ENCODE assay signal across 7 cellular contexts in genomic region chr12:70590051-70590450, GRCh38. TPM values are rescaled to one million over a fixed set of nuclear protein-coding genes. Genes with fewer than 3 reads are reported as not detected.
DNase-seq lines count a peak whose midpoint lies in the region; ATAC-seq, FAIRE-seq and TF ChIP-seq lines count a peak whose summit lies in the region.

No MANE protein-coding gene starts in this region.

- H3K36me3 Mint-ChIP-seq in T-helper 17 cell (ENCODE audit: low read depth), result peaks cover 3% of the 10 kb centered on the region

- peaks cover 3% of the 10 kb centered on the region for H3K4me1 Mint-ChIP-seq in T-helper 17 cell

- RAD21 ChIA-PET in GM12878 (lab: Charles Lee; ENCODE audit: unreplicated experiment), result interaction anchor here (0.6 kb wide), 1 partner anchor 139 kb away, joined by 3 read pairs; no protein-coding TSS in a partner anchor

- H2AFZ ChIP-seq in GM12878 (ENCODE audit: control insufficient read depth, low read depth, low read length), result no peak overlapping the region

- H3K79me2 ChIP-seq in GM12878 (ENCODE audit: control insufficient read depth, insufficient read depth, low read length), result no peaks in the 10 kb centered on the region

- H3K27ac Mint-ChIP-seq in T-helper 17 cell, result no peak overlapping the region

- in situ Hi-C loops in GM12878 (cut with MboI), result loop anchor here (5.0 kb wide), 1 partner anchor 137 kb away; no protein-coding TSS in a partner anchor

- CTCF ChIA-PET in GM12878 (lab: Yijun Ruan, JAX), result interaction anchor here (0.6 to 2.4 kb wide), 14 partner anchors 8 to 691 kb away, joined by 3 to 12 read pairs (median 3); no protein-coding TSS in a partner anchor

- H3K4me2 ChIP-seq in GM12878 (ENCODE audit: control insufficient read depth, insufficient read depth), result no peak overlapping the region

- TF ChIP-seq EP300 in GM12878 (IDR thresholded peaks at IDR 0.05; ENCODE audit: borderline replicate concordance in 1 of 2, control insufficient read depth in 1 of 2, low read depth in 2 of 2, low read length in 2 of 2), result no peak

- peak; percentile 52 for DNase-seq in HFF-Myc (ENCODE audit: extremely low read depth, low read depth)
- DNase-seq in MV-4-11 (lab: John Stamatoyannopoulos, UW), result peak; percentile 51
- DNase-seq in T-helper 17 cell, result peak in 2 of 3 donors; percentile 13 to 45
- DNase-seq in GM12878 (ENCODE audit: low read depth, low spot score), result no peak
- DNase-seq in iPS-NIHi11 (ENCODE audit: low spot score), result peak; percentile 77
- DNase-seq in stimulated activated CD4-positive, alpha-beta T cell treated with anti-CD3 and anti-CD28 coated beads, Interleukin-12 subunit alpha, Interleukin-12 subunit beta, amount 100 ng/mL, for 24 hours (ENCODE audit: low read depth in 2 of 2), result peak; percentile 5 to 45

- no peak for FAIRE-seq in GM12878 (lab: Jason Lieb, UNC)

- BruUV-seq in GM12878 (replicated peaks; lab: Mats Ljungman, UMichigan), result no TSS peak

- peaks cover 35% of the 10 kb centered on the region for H3K27me3 Mint-ChIP-seq in T-helper 17 cell

- intact Hi-C loops in GM12878 (cut with micrococcal nuclease; ENCODE audit: unreplicated experiment), result loop anchor here (1.0 to 2.0 kb wide), 2 partner anchors 130 to 139 kb away; no protein-coding TSS in a partner anchor

- SMC1A ChIA-PET in GM12878 (lab: Charles Lee; ENCODE audit: uncharacterized antibody, unreplicated experiment), result no interaction called here

- H3K9me3 ChIP-seq in T-helper 17 cell (ENCODE audit: control insufficient read depth, low read length, poor library complexity, severe bottlenecking) (no peaks in the 10 kb centered on the region), GM12878 (replicated peaks; ENCODE audit: control insufficient read depth, insufficient read depth, low read length) (no peaks in the 10 kb centered on the region)

- 33% methylated on average over 6 of the region's 6 CpGs for WGBS in GM12878 (ENCODE audit: insufficient coverage, insufficient replicate concordance, low lambda C conversion rate, missing lambda C conversion rate)

- H3K9ac ChIP-seq in GM12878 (ENCODE audit: control insufficient read depth, insufficient read depth, low read length), result no peak overlapping the region

- TF ChIP-seq CTCF in GM12873 (IDR thresholded peaks at IDR 0.05; ENCODE audit: insufficient read depth, low read depth, low read length, missing control alignments), result peak; percentile 89
- peak; percentile 80 for TF ChIP-seq CTCF in HFF-Myc (IDR thresholded peaks at IDR 0.05; ENCODE audit: low read depth, low read length, missing control alignments)
- TF ChIP-seq CTCF in GM12878 (IDR thresholded peaks at IDR 0.05 in 2 of 3, conservative IDR thresholded peaks at IDR 0.05 in 1 of 3; ENCODE audit: control insufficient read depth in 2 of 3, extremely low read depth in 1 of 3, insufficient read depth in 1 of 3, low read depth in 3 of 3, low read length in 3 of 3), result peak; percentile 58 to 83 (median 83)

- POLR2A ChIA-PET in GM12878 (lab: Charles Lee), result no interaction called here

- no peak for TF ChIP-seq POLR2A in GM12878 (IDR thresholded peaks at IDR 0.05; ENCODE audit: low read depth, low read length)

- no peak overlapping the region for H3K27ac ChIP-seq in GM12878 (ENCODE audit: control insufficient read depth, insufficient read depth)

- H3K4me3 ChIP-seq in HFF-Myc (replicated peaks; ENCODE audit: low read depth, low read length), result no peak overlapping the region
- H3K4me3 ChIP-seq in GM12878, result no peak overlapping the region

- H3K4me3 Mint-ChIP-seq in T-helper 17 cell, result no peak overlapping the region

- ATAC-seq in T-helper 17 cell, result peak; percentile 77
- ATAC-seq in GM12878, result peak; percentile 93

- H4K20me1 ChIP-seq in GM12878 (ENCODE audit: control insufficient read depth, insufficient read depth), result no peaks in the 10 kb centered on the region

- no peaks in the 10 kb centered on the region for H3K4me1 ChIP-seq in GM12878 (ENCODE audit: control insufficient read depth, insufficient read depth, low read length)

- peak; percentile 62 for TF ChIP-seq RAD21 in GM12878 (IDR thresholded peaks at IDR 0.05; ENCODE audit: insufficient read depth, low read depth, low read length)

- H3K27me3 ChIP-seq in GM12878 (replicated peaks in 1 of 2; ENCODE audit: control insufficient read depth in 2 of 2, insufficient read depth in 2 of 2, low read length in 1 of 2), result no peaks in the 10 kb centered on the region

- no peaks in the 10 kb centered on the region for H3K36me3 ChIP-seq in GM12878 (ENCODE audit: control insufficient read depth in 2 of 2, insufficient read depth in 2 of 2, low read length in 1 of 2)

TF ChIP-seq in GM12878, 131 proteins besides CTCF, POLR2A, EP300 and RAD21:
- TF ChIP-seq YY1 (IDR thresholded peaks at IDR 0.05; ENCODE audit: low read depth, low read length) (peak; percentile 62; the same call in 1 of the 2 replicates), MXI1 (IDR thresholded peaks at IDR 0.05; ENCODE audit: low read depth, low read length) (no peak), EED (IDR thresholded peaks at IDR 0.05; ENCODE audit: low read depth) (no peak), HDAC6 (IDR thresholded peaks at IDR 0.05; ENCODE audit: unreplicated experiment) (no peak), TAF1 (IDR thresholded peaks at IDR 0.05; ENCODE audit: borderline replicate concordance, low read depth, low read length) (no peak), RAD51 (IDR thresholded peaks at IDR 0.05) (no peak), SMC3 (IDR thresholded peaks at IDR 0.05; ENCODE audit: borderline replicate concordance, low read length) (peak; percentile 62; the same call in 1 of the 2 replicates)
TF ChIP-seq in GM12878: peak in this region for 2.

RNA-seq across cellular contexts. Expression of gene PTPRB, which starts 47.2 kb away (rescaled TPM):
- total RNA-seq in T-helper 17 cell (not detected), GM12878 (2014; rRNA removed) (0.06 and 0.11 TPM in 2 replicates), GM12878 (2014; rRNA removed; fragmentation: Illumina TruSeq; extraction: Trizol) (0.04 and 0.28 TPM in 2 replicates), GM12878 (2021) (0.10 and 0.37 TPM in 2 replicates)
- 3.1 and 4.0 TPM in 2 replicates for total RNA-seq in GM12878 (2013; cell fraction: nucleolus; rRNA removed)
- 0.07 TPM for polyA plus RNA-seq in GM12878 (2011; ENCODE audit: low read depth)
- polyA plus RNA-seq in GM12878 (2011; rRNA removed) (0.33 and 0.35 TPM in 2 replicates), GM12878 (2014; fragmentation: Illumina TruSeq; extraction: Trizol) (0.03 TPM in 1 of 2 replicates, not detected in the other), GM12878 (2014; fragmentation: Nextera tagmentation; extraction: Ambion mirVana) (under 1 TPM; 0.04 to 0.05 TPM), GM12878 (2014; rRNA removed) (0.05 TPM in 1 of 2 replicates, not detected in the other), GM12878 (2016; fragmentation: Nextera tagmentation; extraction: Ambion mirVana) (under 1 TPM; 0.13 to 0.29 TPM)
- polyA plus RNA-seq in GM12878 (2011; cell fraction: cytosol; rRNA removed), result 0.13 and 0.18 TPM in 2 replicates
- polyA plus RNA-seq in GM12878 (2011; cell fraction: nucleus; rRNA removed), result 0.79 and 0.94 TPM in 2 replicates
- polyA plus RNA-seq in GM12878 (2012), result 0.18 and 0.20 TPM in 2 replicates
- 0.88 and 0.98 TPM in 2 replicates for polyA minus RNA-seq in GM12878 (2011; rRNA and poly(A)+ RNA removed)
- polyA minus RNA-seq in GM12878 (2011; cell fraction: cytosol; rRNA and poly(A)+ RNA removed), result 0.10 TPM in 1 of 2 replicates, not detected in the other
- polyA minus RNA-seq in GM12878 (2011; cell fraction: nucleus; rRNA and poly(A)+ RNA removed), result 2.4 and 2.8 TPM in 2 replicates
